ENCODE assay signal across 9 cellular contexts in genomic region chrX:139691843-139692505, GRCh38. TPM values are rescaled to one million over a fixed set of nuclear protein-coding genes. Genes with fewer than 3 reads are reported as not detected.
DNase-seq lines count a peak whose midpoint lies in the region; ATAC-seq, FAIRE-seq and TF ChIP-seq lines count a peak whose summit lies in the region.
"Had no signal": no experiment of that assay in that cellular context is flagged by ENCODE, and none has a peak within 500 bp of the region (broad histone marks: within the 10 kb centered on the region; RNA-seq: fewer than 3 reads in every experiment).

No MANE protein-coding gene starts in this region.

- ATAC-seq in HepG2 (peak; percentile 48), GM21737 (IDR thresholded peaks at IDR 0.05; ENCODE audit: unreplicated experiment) (no peak)
- ATAC-seq: CD8-positive, alpha-beta T cell had no signal

- TF ChIP-seq RAD21 in HepG2 (CRISPR knock-in tag; IDR thresholded peaks at IDR 0.05), result no peak

- TF ChIP-seq EP300 in HepG2 (IDR thresholded peaks at IDR 0.05; ENCODE audit: low read depth in 2 of 2, low read length in 2 of 2), result no peak
- TF ChIP-seq EP300 in HepG2 (CRISPR knock-in tag; IDR thresholded peaks at IDR 0.05; ENCODE audit: borderline replicate concordance), result no peak

- peaks cover 1% of the 10 kb centered on the region for H3K4me1 Mint-ChIP-seq in activated T-cell treated with anti-CD3 and anti-CD28 coated beads, Interleukin-2, amount 50 U/mL, for 24 hours (ENCODE audit: low read depth)
- H3K4me1 Mint-ChIP-seq in type B pancreatic cell (ENCODE audit: unreplicated experiment), result no peaks in the 10 kb centered on the region

- CTCF ChIA-PET in HepG2 (lab: Yijun Ruan, JAX; ENCODE audit: low intra/inter-chr PET ratio, low total read pairs), result no interaction called here

- no TSS peak for BruUV-seq in HepG2 (replicated peaks; lab: Mats Ljungman, UMichigan)

- in situ Hi-C loops in HepG2 (cut with HindIII; ENCODE audit: extremely low pct_ligation_motif_present, low pct_unique_long_range_greater_than_20kb), result no loop called here

- WGBS in HepG2 (ENCODE audit: low lambda C conversion rate), result 8% methylated on average over 4 of the region's 52 CpGs

- peak; percentile 0 for DNase-seq in activated T-cell treated with anti-CD3 and anti-CD28 coated beads for 48 hours (ENCODE audit: low read depth)
- DNase-seq in activated T-cell treated with anti-CD3 and anti-CD28 coated beads, Interleukin-2, amount 50 U/mL, for 24 hours, result no peak
- DNase-seq in bronchial epithelial cell (ENCODE audit: low read depth), result no peak
- no peak for DNase-seq in HepG2 (ENCODE audit: low spot score)
- DNase-seq in type B pancreatic cell (ENCODE audit: extremely low spot score, unreplicated experiment), result no peak
- no peak for DNase-seq in HTR-8/SVneo (ENCODE audit: insufficient read length, low spot score)
- no peak for DNase-seq in NCI-H446 treated with DMSO at 0.1 percent for 48 hours (lab: John Stamatoyannopoulos, UW)
- DNase-seq: CD8-positive, alpha-beta T cell had no signal

- H3K36me3 ChIP-seq in bronchial epithelial cell (ENCODE audit: control insufficient read depth, insufficient read depth, low read length) (no peaks in the 10 kb centered on the region), HepG2 (replicated peaks in 1 of 2; ENCODE audit: control insufficient read depth in 1 of 2, insufficient read depth in 2 of 2, low read length in 2 of 2) (no peaks in the 10 kb centered on the region)

- FAIRE-seq in bronchial epithelial cell (lab: Jason Lieb, UNC) (no peak), HepG2 (lab: Jason Lieb, UNC) (no peak), HTR-8/SVneo (lab: Jason Lieb, UNC) (no peak)

- intact Hi-C loops in HepG2 (cut with micrococcal nuclease; ENCODE audit: unreplicated experiment), result no loop called here

- H3K4me2 ChIP-seq in HepG2 (ENCODE audit: low read depth, low read length), result peak overlapping the region; percentile 27; the same call in 1 of the 2 replicates

- no peaks in the 10 kb centered on the region for H3K9me3 Mint-ChIP-seq in activated T-cell treated with anti-CD3 and anti-CD28 coated beads, Interleukin-2, amount 50 U/mL, for 24 hours
- H3K9me3 Mint-ChIP-seq in type B pancreatic cell, result no peaks in the 10 kb centered on the region
- H3K9me3 Mint-ChIP-seq: CD8-positive, alpha-beta T cell had no signal

- TF ChIP-seq POLR2A in HepG2 (IDR thresholded peaks at IDR 0.05; ENCODE audit: insufficient read depth in 1 of 2, low read depth in 2 of 2, low read length in 2 of 2), result no peak

- peaks cover 25% of the 10 kb centered on the region for H3K27me3 Mint-ChIP-seq in activated T-cell treated with anti-CD3 and anti-CD28 coated beads, Interleukin-2, amount 50 U/mL, for 24 hours
- H3K27me3 Mint-ChIP-seq in type B pancreatic cell, result peaks cover 56% of the 10 kb centered on the region

- H3K4me3 ChIP-seq in bronchial epithelial cell (ENCODE audit: low read depth, low read length) (peak overlapping the region; percentile 32), HepG2 (replicated peaks in 1 of 3; ENCODE audit: insufficient read depth in 1 of 3, low read depth in 2 of 3, low read length in 3 of 3) (no peak overlapping the region)

- H3K9ac ChIP-seq in HepG2 (ENCODE audit: insufficient read depth, low read depth, low read length), result no peak overlapping the region

- H3K27ac Mint-ChIP-seq in activated T-cell treated with anti-CD3 and anti-CD28 coated beads, Interleukin-2, amount 50 U/mL, for 24 hours, result no peak overlapping the region
- no peak overlapping the region for H3K27ac Mint-ChIP-seq in type B pancreatic cell
- H3K27ac Mint-ChIP-seq: CD8-positive, alpha-beta T cell had no signal

- no peaks in the 10 kb centered on the region for H3K79me2 ChIP-seq in HepG2 (ENCODE audit: insufficient read depth, low read length)

- TF ChIP-seq CTCF in bronchial epithelial cell (IDR thresholded peaks at IDR 0.05; ENCODE audit: insufficient read depth, low read length, severe bottlenecking), result no peak
- no peak for TF ChIP-seq CTCF in HepG2 (CRISPR knock-in tag; IDR thresholded peaks at IDR 0.05)
- no peak for TF ChIP-seq CTCF in type B pancreatic cell (conservative IDR thresholded peaks at IDR 0.05)

- no peak overlapping the region for H3K27ac ChIP-seq in HepG2 (ENCODE audit: extremely low read length, insufficient read depth, low read length)

- no peaks in the 10 kb centered on the region for H3K36me3 Mint-ChIP-seq in activated T-cell treated with anti-CD3 and anti-CD28 coated beads, Interleukin-2, amount 50 U/mL, for 24 hours (ENCODE audit: low read depth)
- H3K36me3 Mint-ChIP-seq in type B pancreatic cell, result no peaks in the 10 kb centered on the region
- H3K36me3 Mint-ChIP-seq: CD8-positive, alpha-beta T cell had no signal

- no peaks in the 10 kb centered on the region for H3K9me3 ChIP-seq in HepG2 (ENCODE audit: low read length)

- POLR2A ChIA-PET in HepG2 (lab: Yijun Ruan, JAX), result no interaction called here

- no peaks in the 10 kb centered on the region for H3K4me1 ChIP-seq in HepG2 (ENCODE audit: insufficient read depth, low read length)

- no peak overlapping the region for H2AFZ ChIP-seq in HepG2 (ENCODE audit: low read length)

- H3K4me3 Mint-ChIP-seq in activated T-cell treated with anti-CD3 and anti-CD28 coated beads, Interleukin-2, amount 50 U/mL, for 24 hours, result no peak overlapping the region
- H3K4me3 Mint-ChIP-seq in type B pancreatic cell, result peak overlapping the region; percentile 75

- no peaks in the 10 kb centered on the region for H3K27me3 ChIP-seq in bronchial epithelial cell (ENCODE audit: control insufficient read depth, insufficient read depth, low read length)
- H3K27me3 ChIP-seq in HepG2 (ENCODE audit: control insufficient read depth in 1 of 2, insufficient read depth in 2 of 2, low read length in 2 of 2), result peaks cover 0 to 7% of the 10 kb centered on the region in 2 experiments; a peak in 2 of 5 replicates

- no peaks in the 10 kb centered on the region for H4K20me1 ChIP-seq in HepG2 (ENCODE audit: insufficient read depth, low read length)

TF ChIP-seq in HepG2, 621 proteins besides CTCF, POLR2A, EP300 and RAD21 (continues in another document):
- no peak for TF ChIP-seq ZFP82 (CRISPR knock-in tag; IDR thresholded peaks at IDR 0.05; ENCODE audit: borderline replicate concordance)
- no peak for TF ChIP-seq SKIL (CRISPR knock-in tag; IDR thresholded peaks at IDR 0.05; ENCODE audit: borderline replicate concordance)
- TF ChIP-seq ZNF775 (CRISPR knock-in tag; IDR thresholded peaks at IDR 0.05; ENCODE audit: borderline replicate concordance), result no peak
- TF ChIP-seq ZNF30 (CRISPR knock-in tag; IDR thresholded peaks at IDR 0.05), result no peak
- no peak for TF ChIP-seq NFYC (CRISPR knock-in tag; IDR thresholded peaks at IDR 0.05)
- no peak for TF ChIP-seq ZNF550 (CRISPR knock-in tag; IDR thresholded peaks at IDR 0.05; ENCODE audit: borderline replicate concordance)
- TF ChIP-seq XBP1 (CRISPR knock-in tag; IDR thresholded peaks at IDR 0.05), result no peak
- no peak for TF ChIP-seq ZNF205 (CRISPR knock-in tag; IDR thresholded peaks at IDR 0.05)
- no peak for TF ChIP-seq RXRB (CRISPR knock-in tag; IDR thresholded peaks at IDR 0.05; ENCODE audit: borderline replicate concordance)
- TF ChIP-seq ZC3H4 (CRISPR knock-in tag; IDR thresholded peaks at IDR 0.05; ENCODE audit: borderline replicate concordance), result no peak
- TF ChIP-seq SP4 (CRISPR knock-in tag; IDR thresholded peaks at IDR 0.05), result no peak

RNA-seq across cellular contexts. Expression of gene MCF2, which starts 16.0 kb away (rescaled TPM):
- under 0.01 and 0.13 TPM in 2 replicates for total RNA-seq in bronchial epithelial cell
- not detected in 2 replicates for total RNA-seq in HepG2 (2016; rRNA removed; fragmentation: Illumina TruSeq; extraction: Trizol)
- not detected in 2 replicates for total RNA-seq in HepG2 (2016; cell fraction: cytosol; rRNA removed; fragmentation: Illumina TruSeq; extraction: Trizol; ENCODE audit: low read depth)
- total RNA-seq in HepG2 (2016; cell fraction: insoluble cytoplasmic fraction; rRNA removed; fragmentation: Illumina TruSeq; extraction: Trizol), result not detected in 2 replicates
- not detected in 2 replicates for total RNA-seq in HepG2 (2016; cell fraction: membrane; rRNA removed; fragmentation: Illumina TruSeq; extraction: Trizol)
- total RNA-seq in HepG2 (2016; cell fraction: nucleus; rRNA removed; fragmentation: Illumina TruSeq; extraction: Trizol), result not detected in 2 replicates
- 0.07 and 0.08 TPM in 2 replicates for polyA plus RNA-seq in HepG2 (2011; rRNA removed)
- not detected in 2 replicates for polyA plus RNA-seq in HepG2 (2011; cell fraction: cytosol; rRNA removed)
- 0.14 TPM in 1 of 2 replicates, not detected in the other for polyA plus RNA-seq in HepG2 (2011; cell fraction: nucleus; rRNA removed)
- polyA plus RNA-seq in HepG2 (2012), result not detected in 2 replicates
- polyA plus RNA-seq in HepG2 (2016; cell fraction: cytosol; fragmentation: Illumina TruSeq; extraction: Trizol; ENCODE audit: low read depth), result not detected in 2 replicates
- not detected in 2 replicates for polyA plus RNA-seq in HepG2 (2016; cell fraction: insoluble cytoplasmic fraction; fragmentation: Illumina TruSeq; extraction: Trizol; ENCODE audit: low read depth)
- not detected in 2 replicates for polyA plus RNA-seq in HepG2 (2016; cell fraction: membrane; fragmentation: Illumina TruSeq; extraction: Trizol; ENCODE audit: low read depth)
- polyA plus RNA-seq in HepG2 (2016; cell fraction: nucleus; fragmentation: Illumina TruSeq; extraction: Trizol; ENCODE audit: insufficient read depth, low read depth), result not detected in 2 replicates
- polyA minus RNA-seq in HepG2 (2011; rRNA and poly(A)+ RNA removed; ENCODE audit: low replicate concordance), result not detected in 2 replicates
- polyA minus RNA-seq in HepG2 (2011; cell fraction: cytosol; rRNA and poly(A)+ RNA removed), result not detected in 2 replicates
- polyA minus RNA-seq in HepG2 (2011; cell fraction: nucleus; rRNA and poly(A)+ RNA removed), result 0.25 TPM in 1 of 2 replicates, not detected in the other
- 0.22 and 0.50 TPM in 2 replicates for total RNA-seq in type B pancreatic cell (ENCODE audit: low replicate concordance)
